In genomic region chr17:45619983-45620382, GRCh38 we compare ENCODE assay signal across 8 cellular contexts.
DNase-seq lines count a peak whose midpoint lies in the region; ATAC-seq and TF ChIP-seq lines count a peak whose summit lies in the region.
"Not testable (repeated sequence)": the region's sequence is repeated elsewhere in the genome, so short reads cannot be mapped to it uniquely, and the experiment has no call there.

No MANE protein-coding gene starts in this region.

- H3K27ac Mint-ChIP-seq in CD4-positive, alpha-beta T cell, result peak overlapping the region; percentile 47
- peak overlapping the region in 1 of 2 donors; percentile 67 for H3K27ac Mint-ChIP-seq in activated naive CD4-positive, alpha-beta T cell treated with anti-CD3 and anti-CD28 coated beads, Interleukin-2, amount 50 U/mL, for 72 hours
- H3K27ac Mint-ChIP-seq in neural progenitor cell, result not testable (repeated sequence)

- intact Hi-C loops in CD4-positive, alpha-beta T cell (cut with DNase I, micrococcal nuclease), result not testable (repeated sequence)

- peaks cover 12% of the 10 kb centered on the region for H3K79me2 ChIP-seq in neural progenitor cell (ENCODE audit: low read depth)

- H3K27ac ChIP-seq in CD4-positive, alpha-beta T cell (ENCODE audit: low read depth, low read length); neural progenitor cell: not testable (repeated sequence)

- H3K27me3 ChIP-seq in CD4-positive, alpha-beta T cell (ENCODE audit: control insufficient read depth, insufficient read depth, low read length); neural progenitor cell: not testable (repeated sequence)

- POLR2A ChIA-PET in CD4-positive, alpha-beta T cell (lab: Charles Lee), result not testable (repeated sequence)

- CTCF ChIA-PET in CD4-positive, alpha-beta T cell (lab: Charles Lee), result not testable (repeated sequence)

- not testable (repeated sequence) for H3K36me3 ChIP-seq in neural progenitor cell

- H4K20me1 ChIP-seq in neural progenitor cell (ENCODE audit: low read depth), result not testable (repeated sequence)

- peak; percentile 73 to 87 (median 82) for DNase-seq in CD4-positive, alpha-beta T cell
- DNase-seq in SW480 (ENCODE audit: low spot score) (peak; percentile 78), globus pallidus (ENCODE audit: low spot score) (peak; percentile 51), neural progenitor cell (ENCODE audit: low spot score) (peak; percentile 52)
- DNase-seq in activated naive CD4-positive, alpha-beta T cell treated with anti-CD3 and anti-CD28 coated beads, Interleukin-2, amount 50 U/mL, for 72 hours (ENCODE audit: low spot score in 2 of 2), result peak; percentile 87 to 91
- peak; percentile 65 to 67 for DNase-seq in stimulated activated CD8-positive, alpha-beta memory T cell treated with anti-CD3 and anti-CD28 coated beads, Interleukin-2, amount 100 ng/mL, for 1 hour (ENCODE audit: low read depth in 2 of 2)

- H2AFZ ChIP-seq in neural progenitor cell (replicated peaks), result not testable (repeated sequence)

- TF ChIP-seq CTCF in CD4-positive, alpha-beta T cell (IDR thresholded peaks at IDR 0.05); neural progenitor cell (IDR thresholded peaks at IDR 0.05): not testable (repeated sequence)

- H3K4me1 ChIP-seq in neural progenitor cell, result not testable (repeated sequence)

- H3K4me2 ChIP-seq in neural progenitor cell, result peak overlapping the region; percentile 42

- H3K9me3 ChIP-seq in CD4-positive, alpha-beta T cell (ENCODE audit: control insufficient read depth, low read length); neural progenitor cell (ENCODE audit: low read depth): not testable (repeated sequence)

- peak overlapping the region; percentile 65 for H3K4me3 ChIP-seq in neural progenitor cell

- ATAC-seq in CD4-positive, alpha-beta T cell (ENCODE audit: poor library complexity), result peak; percentile 100
- ATAC-seq in GM21360 (IDR thresholded peaks at IDR 0.05; ENCODE audit: unreplicated experiment) (peak; percentile 96), HG03196 (IDR thresholded peaks at IDR 0.05; ENCODE audit: unreplicated experiment) (peak; percentile 94)
- ATAC-seq in activated naive CD4-positive, alpha-beta T cell treated with anti-CD3 and anti-CD28 coated beads, Interleukin-2, amount 50 U/mL, for 72 hours, result peak; percentile 99

- H3K36me3 Mint-ChIP-seq in CD4-positive, alpha-beta T cell (ENCODE audit: low read depth); activated naive CD4-positive, alpha-beta T cell treated with anti-CD3 and anti-CD28 coated beads, Interleukin-2, amount 50 U/mL, for 72 hours; neural progenitor cell: not testable (repeated sequence)

- not testable (repeated sequence) for H3K9me3 Mint-ChIP-seq in CD4-positive, alpha-beta T cell; activated naive CD4-positive, alpha-beta T cell treated with anti-CD3 and anti-CD28 coated beads, Interleukin-2, amount 50 U/mL, for 72 hours; neural progenitor cell

- H3K27me3 Mint-ChIP-seq in CD4-positive, alpha-beta T cell; neural progenitor cell (ENCODE audit: insufficient read depth, low read depth): not testable (repeated sequence)

- H3F3A ChIP-seq in neural progenitor cell (ENCODE audit: low read depth), result not testable (repeated sequence)

- H3K9ac ChIP-seq in neural progenitor cell, result not testable (repeated sequence)

- peak overlapping the region; percentile 85 for H3K4me3 Mint-ChIP-seq in CD4-positive, alpha-beta T cell
- peak overlapping the region; percentile 85 for H3K4me3 Mint-ChIP-seq in neural progenitor cell

- not testable (repeated sequence) for H3K4me1 Mint-ChIP-seq in CD4-positive, alpha-beta T cell (ENCODE audit: low read depth); neural progenitor cell
